ENCODE assay signal across 2 cellular contexts in genomic region chr14:79016828-79017505, GRCh38.
TF ChIP-seq lines count a peak whose summit lies in the region.

No MANE protein-coding gene starts in this region.

TF ChIP-seq in IMR-90, 13 proteins besides CTCF, POLR2A, EP300 and RAD21:
- TF ChIP-seq RCOR1 (IDR thresholded peaks at IDR 0.05; ENCODE audit: insufficient replicate concordance, low read length) (peak; percentile 49), CHD1 (IDR thresholded peaks at IDR 0.05; ENCODE audit: low read depth, low read length) (no peak), MAFK (IDR thresholded peaks at IDR 0.05; ENCODE audit: low read depth, low read length) (no peak), NFE2L2 (IDR thresholded peaks at IDR 0.05; ENCODE audit: low read depth, low read length) (no peak), MXI1 (IDR thresholded peaks at IDR 0.05; ENCODE audit: borderline replicate concordance, low read depth, low read length) (no peak), SMC3 (IDR thresholded peaks at IDR 0.05; ENCODE audit: low read depth, low read length) (no peak), RFX5 (IDR thresholded peaks at IDR 0.05; ENCODE audit: low read depth, low read length) (no peak)
TF ChIP-seq in IMR-90: peak in this region for 1.

TF ChIP-seq in HepG2, 621 proteins besides CTCF, POLR2A, EP300 and RAD21:
- TF ChIP-seq JUNB (CRISPR knock-in tag; IDR thresholded peaks at IDR 0.05; ENCODE audit: borderline replicate concordance) (no peak), ZNF317 (CRISPR knock-in tag; IDR thresholded peaks at IDR 0.05) (no peak), ZSCAN29 (CRISPR knock-in tag; conservative IDR thresholded peaks at IDR 0.05) (no peak), ZNF556 (CRISPR knock-in tag; IDR thresholded peaks at IDR 0.05; ENCODE audit: borderline replicate concordance) (no peak)
TF ChIP-seq in HepG2: peak in this region for 0.
